ENCODE assay signal across 1 cellular context in genomic region chr1:156689035-156689959, GRCh38.
A peak's percentile ranks its signal among the peaks of the same experiment; 100 is the strongest.
TF ChIP-seq lines count a peak whose summit lies in the region.

No MANE protein-coding gene starts in this region.

TF ChIP-seq in HepG2, 621 proteins besides CTCF, POLR2A, EP300 and RAD21 (continued from another document and continues in another):
- TF ChIP-seq, protein P1, sequence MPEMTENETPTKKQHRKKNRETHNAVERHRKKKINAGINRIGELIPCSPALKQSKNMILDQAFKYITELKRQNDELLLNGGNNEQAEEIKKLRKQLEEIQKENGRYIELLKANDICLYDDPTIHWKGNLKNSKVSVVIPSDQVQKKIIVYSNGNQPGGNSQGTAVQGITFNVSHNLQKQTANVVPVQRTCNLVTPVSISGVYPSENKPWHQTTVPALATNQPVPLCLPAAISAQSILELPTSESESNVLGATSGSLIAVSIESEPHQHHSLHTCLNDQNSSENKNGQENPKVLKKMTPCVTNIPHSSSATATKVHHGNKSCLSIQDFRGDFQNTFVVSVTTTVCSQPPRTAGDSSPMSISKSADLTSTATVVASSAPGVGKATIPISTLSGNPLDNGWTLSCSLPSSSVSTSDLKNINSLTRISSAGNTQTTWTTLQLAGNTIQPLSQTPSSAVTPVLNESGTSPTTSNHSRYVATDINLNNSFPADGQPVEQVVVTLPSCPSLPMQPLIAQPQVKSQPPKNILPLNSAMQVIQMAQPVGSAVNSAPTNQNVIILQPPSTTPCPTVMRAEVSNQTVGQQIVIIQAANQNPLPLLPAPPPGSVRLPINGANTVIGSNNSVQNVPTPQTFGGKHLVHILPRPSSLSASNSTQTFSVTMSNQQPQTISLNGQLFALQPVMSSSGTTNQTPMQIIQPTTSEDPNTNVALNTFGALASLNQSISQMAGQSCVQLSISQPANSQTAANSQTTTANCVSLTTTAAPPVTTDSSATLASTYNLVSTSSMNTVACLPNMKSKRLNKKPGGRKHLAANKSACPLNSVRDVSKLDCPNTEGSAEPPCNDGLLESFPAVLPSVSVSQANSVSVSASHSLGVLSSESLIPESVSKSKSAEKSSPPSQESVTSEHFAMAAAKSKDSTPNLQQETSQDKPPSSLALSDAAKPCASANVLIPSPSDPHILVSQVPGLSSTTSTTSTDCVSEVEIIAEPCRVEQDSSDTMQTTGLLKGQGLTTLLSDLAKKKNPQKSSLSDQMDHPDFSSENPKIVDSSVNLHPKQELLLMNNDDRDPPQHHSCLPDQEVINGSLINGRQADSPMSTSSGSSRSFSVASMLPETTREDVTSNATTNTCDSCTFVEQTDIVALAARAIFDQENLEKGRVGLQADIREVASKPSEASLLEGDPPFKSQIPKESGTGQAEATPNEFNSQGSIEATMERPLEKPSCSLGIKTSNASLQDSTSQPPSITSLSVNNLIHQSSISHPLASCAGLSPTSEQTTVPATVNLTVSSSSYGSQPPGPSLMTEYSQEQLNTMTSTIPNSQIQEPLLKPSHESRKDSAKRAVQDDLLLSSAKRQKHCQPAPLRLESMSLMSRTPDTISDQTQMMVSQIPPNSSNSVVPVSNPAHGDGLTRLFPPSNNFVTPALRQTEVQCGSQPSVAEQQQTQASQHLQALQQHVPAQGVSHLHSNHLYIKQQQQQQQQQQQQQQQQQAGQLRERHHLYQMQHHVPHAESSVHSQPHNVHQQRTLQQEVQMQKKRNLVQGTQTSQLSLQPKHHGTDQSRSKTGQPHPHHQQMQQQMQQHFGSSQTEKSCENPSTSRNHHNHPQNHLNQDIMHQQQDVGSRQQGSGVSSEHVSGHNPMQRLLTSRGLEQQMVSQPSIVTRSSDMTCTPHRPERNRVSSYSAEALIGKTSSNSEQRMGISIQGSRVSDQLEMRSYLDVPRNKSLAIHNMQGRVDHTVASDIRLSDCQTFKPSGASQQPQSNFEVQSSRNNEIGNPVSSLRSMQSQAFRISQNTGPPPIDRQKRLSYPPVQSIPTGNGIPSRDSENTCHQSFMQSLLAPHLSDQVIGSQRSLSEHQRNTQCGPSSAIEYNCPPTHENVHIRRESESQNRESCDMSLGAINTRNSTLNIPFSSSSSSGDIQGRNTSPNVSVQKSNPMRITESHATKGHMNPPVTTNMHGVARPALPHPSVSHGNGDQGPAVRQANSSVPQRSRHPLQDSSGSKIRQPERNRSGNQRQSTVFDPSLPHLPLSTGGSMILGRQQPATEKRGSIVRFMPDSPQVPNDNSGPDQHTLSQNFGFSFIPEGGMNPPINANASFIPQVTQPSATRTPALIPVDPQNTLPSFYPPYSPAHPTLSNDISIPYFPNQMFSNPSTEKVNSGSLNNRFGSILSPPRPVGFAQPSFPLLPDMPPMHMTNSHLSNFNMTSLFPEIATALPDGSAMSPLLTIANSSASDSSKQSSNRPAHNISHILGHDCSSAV (CRISPR knock-in tag; IDR thresholded peaks at IDR 0.05; ENCODE audit: borderline replicate concordance) = no peak
- TF ChIP-seq SNAPC2 (CRISPR knock-in tag; IDR thresholded peaks at IDR 0.05) = no peak
- no peak for TF ChIP-seq SRSF4 (IDR thresholded peaks at IDR 0.05; ENCODE audit: low read depth, low read length, poor library complexity, severe bottlenecking)
- TF ChIP-seq NFKB2 (CRISPR knock-in tag; IDR thresholded peaks at IDR 0.05; ENCODE audit: borderline replicate concordance) = peak; percentile 52; the same call in 1 of the 2 replicates
- no peak for TF ChIP-seq MAFF (IDR thresholded peaks at IDR 0.05; ENCODE audit: low read depth, low read length)
- no peak for TF ChIP-seq HIVEP1 (CRISPR knock-in tag; IDR thresholded peaks at IDR 0.05)
- no peak for TF ChIP-seq USF2 (IDR thresholded peaks at IDR 0.05; ENCODE audit: low read depth, low read length)
- TF ChIP-seq USF2 (CRISPR knock-in tag; IDR thresholded peaks at IDR 0.05; ENCODE audit: borderline replicate concordance) = no peak
- TF ChIP-seq, protein P2, sequence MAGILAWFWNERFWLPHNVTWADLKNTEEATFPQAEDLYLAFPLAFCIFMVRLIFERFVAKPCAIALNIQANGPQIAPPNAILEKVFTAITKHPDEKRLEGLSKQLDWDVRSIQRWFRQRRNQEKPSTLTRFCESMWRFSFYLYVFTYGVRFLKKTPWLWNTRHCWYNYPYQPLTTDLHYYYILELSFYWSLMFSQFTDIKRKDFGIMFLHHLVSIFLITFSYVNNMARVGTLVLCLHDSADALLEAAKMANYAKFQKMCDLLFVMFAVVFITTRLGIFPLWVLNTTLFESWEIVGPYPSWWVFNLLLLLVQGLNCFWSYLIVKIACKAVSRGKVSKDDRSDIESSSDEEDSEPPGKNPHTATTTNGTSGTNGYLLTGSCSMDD (CRISPR knock-in tag; IDR thresholded peaks at IDR 0.05) = no peak
- peak; percentile 50; the same call in 1 of the 2 replicates for TF ChIP-seq KAT8 (CRISPR knock-in tag; IDR thresholded peaks at IDR 0.05)
- TF ChIP-seq XBP1 (CRISPR knock-in tag; IDR thresholded peaks at IDR 0.05) = no peak
- no peak for TF ChIP-seq ZBTB2 (CRISPR knock-in tag; IDR thresholded peaks at IDR 0.05; ENCODE audit: low read depth)
- no peak for TF ChIP-seq SMAD3 (CRISPR knock-in tag; IDR thresholded peaks at IDR 0.05)
- 0 out of 2 replicates have a peak, but pooled peaks have one; percentile 24 for TF ChIP-seq MYC (CRISPR knock-in tag; IDR thresholded peaks at IDR 0.05; ENCODE audit: borderline replicate concordance)
- TF ChIP-seq DMTF1 (CRISPR knock-in tag; IDR thresholded peaks at IDR 0.05) = 0 out of 2 replicates have a peak, but pooled peaks have one; percentile 64
- TF ChIP-seq CBFB (CRISPR knock-in tag; IDR thresholded peaks at IDR 0.05) = no peak
- no peak for TF ChIP-seq KDM5A (IDR thresholded peaks at IDR 0.05; ENCODE audit: borderline replicate concordance, low read length)
- TF ChIP-seq SRF (IDR thresholded peaks at IDR 0.05; ENCODE audit: low read depth, low read length) = no peak
- TF ChIP-seq, protein P3, sequence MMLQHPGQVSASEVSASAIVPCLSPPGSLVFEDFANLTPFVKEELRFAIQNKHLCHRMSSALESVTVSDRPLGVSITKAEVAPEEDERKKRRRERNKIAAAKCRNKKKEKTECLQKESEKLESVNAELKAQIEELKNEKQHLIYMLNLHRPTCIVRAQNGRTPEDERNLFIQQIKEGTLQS (CRISPR knock-in tag; IDR thresholded peaks at IDR 0.05) = no peak
- no peak for TF ChIP-seq ZNF367 (CRISPR knock-in tag; IDR thresholded peaks at IDR 0.05; ENCODE audit: borderline replicate concordance)
- TF ChIP-seq ZNF816 (CRISPR knock-in tag; IDR thresholded peaks at IDR 0.05; ENCODE audit: borderline replicate concordance) = no peak
- TF ChIP-seq TBX3 (IDR thresholded peaks at IDR 0.05; ENCODE audit: borderline replicate concordance) = no peak
- peak; percentile 51 for TF ChIP-seq GATAD1 (CRISPR knock-in tag; IDR thresholded peaks at IDR 0.05)
- TF ChIP-seq ZC3H13 (CRISPR knock-in tag; IDR thresholded peaks at IDR 0.05) = no peak
- TF ChIP-seq, protein P4, sequence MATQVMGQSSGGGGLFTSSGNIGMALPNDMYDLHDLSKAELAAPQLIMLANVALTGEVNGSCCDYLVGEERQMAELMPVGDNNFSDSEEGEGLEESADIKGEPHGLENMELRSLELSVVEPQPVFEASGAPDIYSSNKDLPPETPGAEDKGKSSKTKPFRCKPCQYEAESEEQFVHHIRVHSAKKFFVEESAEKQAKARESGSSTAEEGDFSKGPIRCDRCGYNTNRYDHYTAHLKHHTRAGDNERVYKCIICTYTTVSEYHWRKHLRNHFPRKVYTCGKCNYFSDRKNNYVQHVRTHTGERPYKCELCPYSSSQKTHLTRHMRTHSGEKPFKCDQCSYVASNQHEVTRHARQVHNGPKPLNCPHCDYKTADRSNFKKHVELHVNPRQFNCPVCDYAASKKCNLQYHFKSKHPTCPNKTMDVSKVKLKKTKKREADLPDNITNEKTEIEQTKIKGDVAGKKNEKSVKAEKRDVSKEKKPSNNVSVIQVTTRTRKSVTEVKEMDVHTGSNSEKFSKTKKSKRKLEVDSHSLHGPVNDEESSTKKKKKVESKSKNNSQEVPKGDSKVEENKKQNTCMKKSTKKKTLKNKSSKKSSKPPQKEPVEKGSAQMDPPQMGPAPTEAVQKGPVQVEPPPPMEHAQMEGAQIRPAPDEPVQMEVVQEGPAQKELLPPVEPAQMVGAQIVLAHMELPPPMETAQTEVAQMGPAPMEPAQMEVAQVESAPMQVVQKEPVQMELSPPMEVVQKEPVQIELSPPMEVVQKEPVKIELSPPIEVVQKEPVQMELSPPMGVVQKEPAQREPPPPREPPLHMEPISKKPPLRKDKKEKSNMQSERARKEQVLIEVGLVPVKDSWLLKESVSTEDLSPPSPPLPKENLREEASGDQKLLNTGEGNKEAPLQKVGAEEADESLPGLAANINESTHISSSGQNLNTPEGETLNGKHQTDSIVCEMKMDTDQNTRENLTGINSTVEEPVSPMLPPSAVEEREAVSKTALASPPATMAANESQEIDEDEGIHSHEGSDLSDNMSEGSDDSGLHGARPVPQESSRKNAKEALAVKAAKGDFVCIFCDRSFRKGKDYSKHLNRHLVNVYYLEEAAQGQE (IDR thresholded peaks at IDR 0.05; ENCODE audit: borderline replicate concordance in 1 of 2, low read depth in 1 of 2, low read length in 2 of 2) = no peak
- no peak for TF ChIP-seq GTF2F1 (IDR thresholded peaks at IDR 0.05; ENCODE audit: low read length)
- TF ChIP-seq MZF1 (CRISPR knock-in tag; IDR thresholded peaks at IDR 0.05; ENCODE audit: borderline replicate concordance) = no peak
- TF ChIP-seq PHF20 (CRISPR knock-in tag; IDR thresholded peaks at IDR 0.05) = no peak
- no peak for TF ChIP-seq ZNF75D (CRISPR knock-in tag; IDR thresholded peaks at IDR 0.05; ENCODE audit: borderline replicate concordance)
- TF ChIP-seq ZNF256 (CRISPR knock-in tag; conservative IDR thresholded peaks at IDR 0.05) = no peak
- TF ChIP-seq, protein P5, sequence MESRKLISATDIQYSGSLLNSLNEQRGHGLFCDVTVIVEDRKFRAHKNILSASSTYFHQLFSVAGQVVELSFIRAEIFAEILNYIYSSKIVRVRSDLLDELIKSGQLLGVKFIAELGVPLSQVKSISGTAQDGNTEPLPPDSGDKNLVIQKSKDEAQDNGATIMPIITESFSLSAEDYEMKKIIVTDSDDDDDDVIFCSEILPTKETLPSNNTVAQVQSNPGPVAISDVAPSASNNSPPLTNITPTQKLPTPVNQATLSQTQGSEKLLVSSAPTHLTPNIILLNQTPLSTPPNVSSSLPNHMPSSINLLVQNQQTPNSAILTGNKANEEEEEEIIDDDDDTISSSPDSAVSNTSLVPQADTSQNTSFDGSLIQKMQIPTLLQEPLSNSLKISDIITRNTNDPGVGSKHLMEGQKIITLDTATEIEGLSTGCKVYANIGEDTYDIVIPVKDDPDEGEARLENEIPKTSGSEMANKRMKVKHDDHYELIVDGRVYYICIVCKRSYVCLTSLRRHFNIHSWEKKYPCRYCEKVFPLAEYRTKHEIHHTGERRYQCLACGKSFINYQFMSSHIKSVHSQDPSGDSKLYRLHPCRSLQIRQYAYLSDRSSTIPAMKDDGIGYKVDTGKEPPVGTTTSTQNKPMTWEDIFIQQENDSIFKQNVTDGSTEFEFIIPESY (CRISPR knock-in tag; IDR thresholded peaks at IDR 0.05) = no peak
- no peak for TF ChIP-seq NR2F6 (IDR thresholded peaks at IDR 0.05)
- TF ChIP-seq NR2F6 (CRISPR knock-in tag; IDR thresholded peaks at IDR 0.05) = peak; percentile 48; the same call in 1 of the 2 replicates
- TF ChIP-seq MLLT10 (CRISPR knock-in tag; IDR thresholded peaks at IDR 0.05) = no peak
- TF ChIP-seq TCF12 (IDR thresholded peaks at IDR 0.05) = no peak
- TF ChIP-seq TCF12 (CRISPR knock-in tag; IDR thresholded peaks at IDR 0.05) = no peak
